16 cellular contexts compared by ENCODE assay signal in genomic region chr16:11250786-11251524, GRCh38. TPM values are rescaled to one million over a fixed set of nuclear protein-coding genes. Genes with fewer than 3 reads are reported as not detected.
DNase-seq lines count a peak whose midpoint lies in the region; ATAC-seq and TF ChIP-seq lines count a peak whose summit lies in the region.
"Had no signal": no experiment of that assay in that cellular context is flagged by ENCODE, and none has a peak within 500 bp of the region (broad histone marks: within the 10 kb centered on the region; RNA-seq: fewer than 3 reads in every experiment).

No MANE protein-coding gene starts in this region.

- H3K4me3 ChIP-seq in CD8-positive, alpha-beta memory T cell (ENCODE audit: low read length): no peak overlapping the region
- H3K4me3 ChIP-seq in Caco-2 (ENCODE audit: low read depth, low read length): no peak overlapping the region
- H3K4me3 ChIP-seq: suprapubic skin had no signal

- H3K27me3 Mint-ChIP-seq in CD8-positive, alpha-beta memory T cell: peaks cover 0 to 4% of the 10 kb centered on the region in 2 donors
- H3K27me3 Mint-ChIP-seq in central memory CD8-positive, alpha-beta T cell: no peaks in the 10 kb centered on the region
- H3K27me3 Mint-ChIP-seq in Caco-2 (ENCODE audit: insufficient read depth, unreplicated experiment): no peaks in the 10 kb centered on the region

- H3K4me1 Mint-ChIP-seq in CD8-positive, alpha-beta memory T cell: peaks cover 25 to 38% (median 30%) of the 10 kb centered on the region in 3 donors
- peaks cover 38% of the 10 kb centered on the region for H3K4me1 Mint-ChIP-seq in central memory CD8-positive, alpha-beta T cell
- H3K4me1 Mint-ChIP-seq in Caco-2 (ENCODE audit: low read depth, unreplicated experiment): peaks cover 7% of the 10 kb centered on the region

- no peaks in the 10 kb centered on the region for H3K27me3 ChIP-seq in CD8-positive, alpha-beta memory T cell (ENCODE audit: insufficient read depth, low read length, poor library complexity, severe bottlenecking)
- no peaks in the 10 kb centered on the region for H3K27me3 ChIP-seq in Caco-2 (replicated peaks; ENCODE audit: control insufficient read depth, insufficient read depth, low read length)
- H3K27me3 ChIP-seq: suprapubic skin had no signal

- intact Hi-C loops in Caco-2 (cut with micrococcal nuclease; ENCODE audit: unreplicated experiment): loop anchor here (10.0 kb wide), 1 partner anchor 146 kb away; no protein-coding TSS in a partner anchor

- H3K27ac Mint-ChIP-seq in CD8-positive, alpha-beta memory T cell: peak overlapping the region in 7 of 8 donors; percentile 51 to 98 (median 89)
- H3K27ac Mint-ChIP-seq in central memory CD8-positive, alpha-beta T cell (ENCODE audit: low read depth): peak overlapping the region; percentile 76
- H3K27ac Mint-ChIP-seq in Caco-2 (ENCODE audit: unreplicated experiment): no peak overlapping the region

- peaks cover 39% of the 10 kb centered on the region for H3K4me1 ChIP-seq in CD8-positive, alpha-beta memory T cell (ENCODE audit: insufficient read depth, low read length)
- no peaks in the 10 kb centered on the region for H3K4me1 ChIP-seq in Caco-2

- H3K4me3 Mint-ChIP-seq in CD8-positive, alpha-beta memory T cell: peak overlapping the region in 2 of 7 donors; percentile 62 to 66
- no peak overlapping the region for H3K4me3 Mint-ChIP-seq in central memory CD8-positive, alpha-beta T cell
- H3K4me3 Mint-ChIP-seq in Caco-2 (ENCODE audit: unreplicated experiment): no peak overlapping the region

- H3K36me3 Mint-ChIP-seq in CD8-positive, alpha-beta memory T cell: peaks cover 0 to 16% (median 6%) of the 10 kb centered on the region in 3 donors
- H3K36me3 Mint-ChIP-seq in central memory CD8-positive, alpha-beta T cell (ENCODE audit: insufficient read depth): peaks cover 36% of the 10 kb centered on the region
- H3K36me3 Mint-ChIP-seq in Caco-2 (ENCODE audit: insufficient read depth, unreplicated experiment): peaks cover 38% of the 10 kb centered on the region

- no peak overlapping the region for H3K27ac ChIP-seq in CD8-positive, alpha-beta memory T cell (ENCODE audit: low read depth, low read length)
- H3K27ac ChIP-seq in KOPT-K1 (ENCODE audit: low read depth, low read length, poor library complexity, severe bottlenecking): peak overlapping the region; percentile 92
- H3K27ac ChIP-seq: RWPE1, suprapubic skin had no signal

- TF ChIP-seq CTCF in Caco-2 (IDR thresholded peaks at IDR 0.05; ENCODE audit: insufficient read depth in 1 of 2, low read depth in 1 of 2, low read length in 1 of 2, severe bottlenecking in 1 of 2, unreplicated experiment in 1 of 2): no peak

- BruUV-seq in Caco-2 (replicated peaks; lab: Mats Ljungman, UMichigan): no TSS peak

- H3K36me3 ChIP-seq in CD8-positive, alpha-beta memory T cell (ENCODE audit: insufficient read depth, low read length): no peaks in the 10 kb centered on the region
- peaks cover 76% of the 10 kb centered on the region for H3K36me3 ChIP-seq in KOPT-K1 (ENCODE audit: insufficient read depth, low read length)
- H3K36me3 ChIP-seq in Caco-2 (ENCODE audit: control insufficient read depth, insufficient read depth, low read length): no peaks in the 10 kb centered on the region
- H3K36me3 ChIP-seq: suprapubic skin had no signal

- H3K9me3 Mint-ChIP-seq in CD8-positive, alpha-beta memory T cell: no peaks in the 10 kb centered on the region
- no peaks in the 10 kb centered on the region for H3K9me3 Mint-ChIP-seq in central memory CD8-positive, alpha-beta T cell
- no peaks in the 10 kb centered on the region for H3K9me3 Mint-ChIP-seq in Caco-2 (ENCODE audit: unreplicated experiment)
- H3K9me3 Mint-ChIP-seq: CD8-positive, alpha-beta T cell had no signal

- CTCF ChIA-PET in CD8-positive, alpha-beta memory T cell (lab: Charles Lee): interaction anchor here (0.8 to 1.8 kb wide), 3 partner anchors 14 to 25 kb away, joined by 3 to 6 read pairs (median 5); no protein-coding TSS in a partner anchor
- CTCF ChIA-PET in Caco-2 (lab: Charles Lee): interaction anchor here (0.6 kb wide), 1 partner anchor 42 kb away, joined by 5 read pairs; no protein-coding TSS in a partner anchor
- CTCF ChIA-PET in HEK293T (lab: Yijun Ruan, JAX): no interaction called here

- H3K9me3 ChIP-seq in CD8-positive, alpha-beta memory T cell (ENCODE audit: low read length): no peaks in the 10 kb centered on the region
- H3K9me3 ChIP-seq in KOPT-K1 (ENCODE audit: insufficient read depth, low read length, poor library complexity, severe bottlenecking) (no peaks in the 10 kb centered on the region), Caco-2 (no peaks in the 10 kb centered on the region)
- H3K9me3 ChIP-seq: suprapubic skin had no signal

- POLR2A ChIA-PET in CD8-positive, alpha-beta memory T cell (lab: Charles Lee): no interaction called here
- POLR2A ChIA-PET in Caco-2 (lab: Charles Lee) (no interaction called here), HEK293T (lab: Yijun Ruan, JAX) (no interaction called here)

- no peak for ATAC-seq in central memory CD8-positive, alpha-beta T cell (replicated peaks; ENCODE audit: extremely low read depth, poor library complexity, severe bottlenecking)
- ATAC-seq: right cardiac atrium had no signal

- DNase-seq in CD8-positive, alpha-beta memory T cell: no peak
- DNase-seq in central memory CD8-positive, alpha-beta T cell (ENCODE audit: low spot score in 2 of 2): no peak
- no peak for DNase-seq in Caco-2
- DNase-seq in RKO (ENCODE audit: low spot score): no peak
- no peak for DNase-seq in HEK293T (ENCODE audit: extremely low spot score)
- DNase-seq: CD8-positive, alpha-beta T cell; GF-D8; NCI-H446 treated with DMSO at 0.1 percent for 48 hours; right cardiac atrium; T1000 had no signal

TF ChIP-seq in HEK293T, 16 proteins besides CTCF, POLR2A, EP300 and RAD21:
- TF ChIP-seq L3MBTL2 (conservative IDR thresholded peaks at IDR 0.05) (no peak), TARDBP (IDR thresholded peaks at IDR 0.05) (no peak), NFRKB (IDR thresholded peaks at IDR 0.05) (no peak), HDGF (IDR thresholded peaks at IDR 0.05; ENCODE audit: borderline replicate concordance) (no peak)

RNA-seq across cellular contexts. Expression of gene SOCS1, which starts 5.0 kb away (rescaled TPM):
- total RNA-seq in CD8-positive, alpha-beta memory T cell: 100 to 1,000 TPM; 128 to 144 TPM
- polyA plus RNA-seq in CD8-positive, alpha-beta memory T cell: 17.1 TPM
- 8.1 and 13.2 TPM in 2 replicates for total RNA-seq in Caco-2 (2022)

RNA-seq across cellular contexts. Expression of gene TNP2, which starts 18.2 kb away (rescaled TPM):
- not detected for total RNA-seq in CD8-positive, alpha-beta memory T cell
- not detected for polyA plus RNA-seq in CD8-positive, alpha-beta memory T cell
- not detected in 2 replicates for total RNA-seq in Caco-2 (2022)
- total RNA-seq: bronchial epithelial cell; CD8-positive, alpha-beta T cell; endothelial cell of umbilical vein; HT1080; right cardiac atrium; suprapubic skin had no signal
- polyA plus RNA-seq: endothelial cell of umbilical vein, right cardiac atrium had no signal

RNA-seq across cellular contexts. Expression of gene PRM3, which starts 22.5 kb away (rescaled TPM):
- total RNA-seq in CD8-positive, alpha-beta memory T cell: not detected
- not detected for polyA plus RNA-seq in CD8-positive, alpha-beta memory T cell
- total RNA-seq in Caco-2 (2022): not detected in 2 replicates
- total RNA-seq: bronchial epithelial cell; CD8-positive, alpha-beta T cell; endothelial cell of umbilical vein; HT1080; right cardiac atrium; suprapubic skin had no signal
- polyA plus RNA-seq: endothelial cell of umbilical vein, right cardiac atrium had no signal

RNA-seq across cellular contexts. Expression of gene PRM2, which starts 25.3 kb away (rescaled TPM):
- total RNA-seq in CD8-positive, alpha-beta memory T cell: not detected
- not detected for polyA plus RNA-seq in CD8-positive, alpha-beta memory T cell
- total RNA-seq in Caco-2 (2022): not detected in 2 replicates
- total RNA-seq: bronchial epithelial cell; CD8-positive, alpha-beta T cell; endothelial cell of umbilical vein; HT1080; right cardiac atrium; suprapubic skin had no signal
- polyA plus RNA-seq: endothelial cell of umbilical vein, right cardiac atrium had no signal

RNA-seq across cellular contexts. Expression of gene PRM1, which starts 30.2 kb away (rescaled TPM):
- total RNA-seq in CD8-positive, alpha-beta memory T cell: not detected
- polyA plus RNA-seq in CD8-positive, alpha-beta memory T cell: not detected
- not detected in 2 replicates for total RNA-seq in Caco-2 (2022)
- total RNA-seq: bronchial epithelial cell; CD8-positive, alpha-beta T cell; endothelial cell of umbilical vein; HT1080; right cardiac atrium; suprapubic skin had no signal
- polyA plus RNA-seq: endothelial cell of umbilical vein, right cardiac atrium had no signal
